Comparison of ENCODE assay signal across 9 cellular contexts in the genomic region with DNA sequence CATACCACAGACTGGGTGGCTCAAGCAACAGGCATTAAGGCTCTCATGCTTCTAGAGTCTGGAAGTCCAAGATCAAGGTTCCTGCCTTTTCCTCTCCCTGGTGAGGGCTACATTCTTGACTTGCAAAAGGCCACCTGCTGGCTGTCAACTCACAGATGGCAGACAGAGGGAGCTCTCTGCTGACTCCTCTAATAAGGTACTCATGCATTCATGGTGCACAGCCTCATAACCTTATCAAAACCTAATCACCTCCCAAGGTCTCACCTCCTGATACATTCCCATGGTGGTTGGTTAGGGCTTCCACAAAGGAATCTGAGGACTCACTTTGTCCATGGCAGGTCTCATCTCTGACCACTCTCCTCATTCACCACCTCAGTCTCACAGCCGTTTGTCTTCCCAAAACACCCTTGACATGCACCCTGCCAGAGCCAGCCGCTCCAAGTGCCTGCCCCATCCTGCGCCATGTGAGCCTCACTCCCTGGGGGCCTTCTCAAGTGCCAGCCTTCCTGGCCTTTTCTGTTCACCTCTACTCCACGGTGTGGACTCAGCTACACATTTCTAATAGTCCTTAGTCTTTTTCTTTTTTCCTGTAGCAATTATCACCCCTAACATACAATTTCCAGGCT.
DNase-seq lines count a peak whose midpoint lies in the region; ATAC-seq, FAIRE-seq and TF ChIP-seq lines count a peak whose summit lies in the region.
"Had no signal": no experiment of that assay in that cellular context is flagged by ENCODE, and none has a peak within 500 bp of the region (broad histone marks: within the 10 kb centered on the region; RNA-seq: fewer than 3 reads in every experiment).

No MANE protein-coding gene starts in this region.

- H2AFZ ChIP-seq in K562 (ENCODE audit: low read depth, low read length): no peak overlapping the region

- H3K9me3 ChIP-seq in K562 (replicated peaks; ENCODE audit: control insufficient read depth, insufficient read depth, low read depth, low read length) (no peaks in the 10 kb centered on the region), testis (no peaks in the 10 kb centered on the region)

- 6% methylated on average over 4 of the region's 4 CpGs for WGBS in K562 (ENCODE audit: insufficient coverage, low coverage, missing lambda C conversion rate)
- 91 to 92% methylated on average over 4 of the region's 4 CpGs for whole genome bisulfite sequencing in testis, 2 donors

- no peak overlapping the region for H3K27ac ChIP-seq in K562 (ENCODE audit: extremely low read depth, low read depth, low read length)
- no peak overlapping the region for H3K27ac ChIP-seq in testis

- no peak for FAIRE-seq in K562 (lab: Jason Lieb, UNC)

- no peak overlapping the region for H3K4me3 ChIP-seq in K562
- H3K4me3 ChIP-seq in testis: no peak overlapping the region

- CTCF ChIA-PET in activated CD8-positive, alpha-beta T cell treated with anti-CD3 and anti-CD28 coated beads for 36 hours (lab: Charles Lee): no interaction called here
- CTCF ChIA-PET in activated CD8-positive, alpha-beta T cell treated with anti-CD3 and anti-CD28 coated beads, Interleukin-2, amount 10 ng/mL, durations not matched to agents 7 days and 5 days (lab: Charles Lee): no interaction called here
- CTCF ChIA-PET in K562 (lab: Yijun Ruan, JAX; ENCODE audit: low intra/inter-chr PET ratio): no interaction called here

- H3K9me1 ChIP-seq in K562 (ENCODE audit: control insufficient read depth, insufficient read depth, low read length): no peaks in the 10 kb centered on the region

- no TSS peak for BruUV-seq in K562 (replicated peaks; lab: Mats Ljungman, UMichigan)

- H3K4me1 ChIP-seq in K562 (replicated peaks in 1 of 2; ENCODE audit: control insufficient read depth in 2 of 2, insufficient read depth in 2 of 2, low read length in 2 of 2) (no peaks in the 10 kb centered on the region), testis (no peaks in the 10 kb centered on the region)

- H3K4me3 Mint-ChIP-seq in activated CD8-positive, alpha-beta T cell treated with anti-CD3 and anti-CD28 coated beads for 36 hours: no peak overlapping the region
- no peak overlapping the region for H3K4me3 Mint-ChIP-seq in activated CD8-positive, alpha-beta T cell treated with anti-CD3 and anti-CD28 coated beads, Interleukin-2, amount 10 ng/mL, durations not matched to agents 7 days and 5 days
- H3K4me3 Mint-ChIP-seq: dendritic cell treated with granulocyte-macrophage colony-stimulating factor and Interleukin-4, amounts not matched to agents 40 ng/mL and 50 ng/mL, for 4 days had no signal

- H3K27me3 Mint-ChIP-seq in activated CD8-positive, alpha-beta T cell treated with anti-CD3 and anti-CD28 coated beads for 36 hours: peaks cover 2% of the 10 kb centered on the region
- no peaks in the 10 kb centered on the region for H3K27me3 Mint-ChIP-seq in activated CD8-positive, alpha-beta T cell treated with anti-CD3 and anti-CD28 coated beads, Interleukin-2, amount 10 ng/mL, durations not matched to agents 7 days and 5 days (ENCODE audit: low read depth)
- H3K27me3 Mint-ChIP-seq: dendritic cell treated with granulocyte-macrophage colony-stimulating factor and Interleukin-4, amounts not matched to agents 40 ng/mL and 50 ng/mL, for 4 days had no signal

- H3K36me3 ChIP-seq in K562 (ENCODE audit: control insufficient read depth, insufficient read depth, low read length) (no peaks in the 10 kb centered on the region), testis (ENCODE audit: low read depth, missing control alignments) (no peaks in the 10 kb centered on the region)

- in situ Hi-C loops in K562 (cut with MboI): no loop called here

- H3K27me3 ChIP-seq in K562 (ENCODE audit: control insufficient read depth in 2 of 2, insufficient read depth in 2 of 2, low read length in 2 of 2) (no peaks in the 10 kb centered on the region), testis (no peaks in the 10 kb centered on the region)

- POLR2A ChIA-PET in activated CD8-positive, alpha-beta T cell treated with anti-CD3 and anti-CD28 coated beads for 36 hours (lab: Charles Lee): no interaction called here
- POLR2A ChIA-PET in activated CD8-positive, alpha-beta T cell treated with anti-CD3 and anti-CD28 coated beads, Interleukin-2, amount 10 ng/mL, durations not matched to agents 7 days and 5 days (lab: Charles Lee): no interaction called here
- POLR2A ChIA-PET in K562 (lab: Yijun Ruan, JAX): no interaction called here

- H3K9me3 Mint-ChIP-seq in activated CD8-positive, alpha-beta T cell treated with anti-CD3 and anti-CD28 coated beads for 36 hours: no peaks in the 10 kb centered on the region
- no peaks in the 10 kb centered on the region for H3K9me3 Mint-ChIP-seq in activated CD8-positive, alpha-beta T cell treated with anti-CD3 and anti-CD28 coated beads, Interleukin-2, amount 10 ng/mL, durations not matched to agents 7 days and 5 days (ENCODE audit: insufficient read depth)
- H3K9me3 Mint-ChIP-seq: dendritic cell treated with granulocyte-macrophage colony-stimulating factor and Interleukin-4, amounts not matched to agents 40 ng/mL and 50 ng/mL, for 4 days had no signal

- H3K79me2 ChIP-seq in K562 (ENCODE audit: control insufficient read depth, insufficient read depth, low read length): no peaks in the 10 kb centered on the region

- H3K27ac Mint-ChIP-seq in activated CD8-positive, alpha-beta T cell treated with anti-CD3 and anti-CD28 coated beads for 36 hours: no peak overlapping the region
- no peak overlapping the region for H3K27ac Mint-ChIP-seq in activated CD8-positive, alpha-beta T cell treated with anti-CD3 and anti-CD28 coated beads, Interleukin-2, amount 10 ng/mL, durations not matched to agents 7 days and 5 days
- H3K27ac Mint-ChIP-seq: dendritic cell treated with granulocyte-macrophage colony-stimulating factor and Interleukin-4, amounts not matched to agents 40 ng/mL and 50 ng/mL, for 4 days had no signal

- no peaks in the 10 kb centered on the region for H4K20me1 ChIP-seq in K562 (replicated peaks; ENCODE audit: control insufficient read depth, insufficient read depth, low read length)

- no peak overlapping the region for H3K9ac ChIP-seq in K562 (ENCODE audit: insufficient read depth in 1 of 2, low read depth in 2 of 2, low read length in 2 of 2)

- TF ChIP-seq RAD21 in K562 (CRISPR knock-in tag; conservative IDR thresholded peaks at IDR 0.05 in 1 of 2, IDR thresholded peaks at IDR 0.05 in 1 of 2): peak in 1 of 2 experiments; percentile 19; a peak in 1 of 4 replicates

- TF ChIP-seq CTCF in activated CD8-positive, alpha-beta T cell treated with anti-CD3 and anti-CD28 coated beads for 36 hours (IDR thresholded peaks at IDR 0.05): peak; percentile 22
- TF ChIP-seq CTCF in K562 (IDR thresholded peaks at IDR 0.05 in 2 of 3, conservative IDR thresholded peaks at IDR 0.05 in 1 of 3; ENCODE audit: insufficient read depth in 2 of 3, low read depth in 1 of 3, low read length in 3 of 3): peak; percentile 37 to 54 (median 41)
- peak in 1 of 3 experiments; percentile 26 for TF ChIP-seq CTCF in testis (IDR thresholded peaks at IDR 0.05)

- no peak for ATAC-seq in activated CD8-positive, alpha-beta T cell treated with anti-CD3 and anti-CD28 coated beads for 36 hours
- no peak for ATAC-seq in activated CD8-positive, alpha-beta T cell treated with anti-CD3 and anti-CD28 coated beads, Interleukin-2, amount 10 ng/mL, durations not matched to agents 7 days and 5 days
- ATAC-seq in K562 (peak; percentile 59; the same call in 2 of the 3 replicates), left ventricle myocardium superior (no peak)

- intact Hi-C loops in activated CD8-positive, alpha-beta T cell treated with anti-CD3 and anti-CD28 coated beads for 36 hours (cut with micrococcal nuclease): no loop called here
- intact Hi-C loops in K562 (cut with micrococcal nuclease): no loop called here
- intact Hi-C loops in testis (cut with DNase I; ENCODE audit: low total_unique reads): no loop called here
- intact Hi-C loops in left ventricle myocardium superior (cut with micrococcal nuclease): no loop called here

- no peaks in the 10 kb centered on the region for H3K4me1 Mint-ChIP-seq in activated CD8-positive, alpha-beta T cell treated with anti-CD3 and anti-CD28 coated beads for 36 hours (ENCODE audit: low read depth)
- no peaks in the 10 kb centered on the region for H3K4me1 Mint-ChIP-seq in activated CD8-positive, alpha-beta T cell treated with anti-CD3 and anti-CD28 coated beads, Interleukin-2, amount 10 ng/mL, durations not matched to agents 7 days and 5 days (ENCODE audit: low read depth)

- no peak overlapping the region for H3K4me2 ChIP-seq in K562 (ENCODE audit: insufficient read depth, low read length)

- DNase-seq in activated CD8-positive, alpha-beta T cell treated with anti-CD3 and anti-CD28 coated beads for 36 hours: peak; percentile 17
- DNase-seq in activated CD8-positive, alpha-beta T cell treated with anti-CD3 and anti-CD28 coated beads, Interleukin-2, amount 10 ng/mL, durations not matched to agents 7 days and 5 days: no peak
- DNase-seq in KG1 (lab: John Stamatoyannopoulos, UW) (peak; percentile 2), K562 (ENCODE audit: extremely low read depth in 1 of 4, low spot score in 3 of 4) (peak in 2 of 4 experiments; percentile 11 to 14), testis (peak; percentile 30), left ventricle myocardium superior (no peak), SKM-1 treated with dmso at 0.1 percent for 144 hours (lab: John Stamatoyannopoulos, UW; ENCODE audit: unreplicated experiment) (no peak)
- DNase-seq in stimulated activated CD4-positive, alpha-beta T cell treated with anti-CD3 and anti-CD28 coated beads, Interleukin-1b, Interleukin-23, amount 100 ng/mL, for 48 hours: no peak

- no peaks in the 10 kb centered on the region for H3K36me3 Mint-ChIP-seq in activated CD8-positive, alpha-beta T cell treated with anti-CD3 and anti-CD28 coated beads for 36 hours (ENCODE audit: low read depth)
- no peaks in the 10 kb centered on the region for H3K36me3 Mint-ChIP-seq in activated CD8-positive, alpha-beta T cell treated with anti-CD3 and anti-CD28 coated beads, Interleukin-2, amount 10 ng/mL, durations not matched to agents 7 days and 5 days (ENCODE audit: low read depth)

- TF ChIP-seq EP300 in K562 (IDR thresholded peaks at IDR 0.05; ENCODE audit: low read length): no peak

- TF ChIP-seq POLR2A in K562 (conservative IDR thresholded peaks at IDR 0.05) (no peak), testis (IDR thresholded peaks at IDR 0.05) (no peak)

TF ChIP-seq in K562, 482 proteins besides CTCF, POLR2A, EP300 and RAD21 (continues in another document):
- TF ChIP-seq KAT2B (IDR thresholded peaks at IDR 0.05; ENCODE audit: low read depth, low read length) (no peak), ZNF12 (CRISPR knock-in tag; IDR thresholded peaks at IDR 0.05) (no peak), TCFL5 (CRISPR knock-in tag; conservative IDR thresholded peaks at IDR 0.05) (no peak), KLF13 (tag; IDR thresholded peaks at IDR 0.05; ENCODE audit: borderline replicate concordance, low read depth) (no peak), SIRT6 (IDR thresholded peaks at IDR 0.05; ENCODE audit: low read depth, low read length) (no peak), FOS (IDR thresholded peaks at IDR 0.05; ENCODE audit: extremely low read depth, insufficient read length) (no peak), MTA2 (IDR thresholded peaks at IDR 0.05; ENCODE audit: low read depth) (no peak)

Comparison
In these comparisons a context has a peak if more than half of its experiments do, and no peak if none do; other contexts are left out.
1. DNase-seq: peak in activated CD8-positive, alpha-beta T cell treated with anti-CD3 and anti-CD28 coated beads for 36 hours (single experiment), KG1 (single experiment) and testis (single experiment); none in activated CD8-positive, alpha-beta T cell treated with anti-CD3 and anti-CD28 coated beads, Interleukin-2, amount 10 ng/mL, durations not matched to agents 7 days and 5 days (single experiment), left ventricle myocardium superior (single experiment), stimulated activated CD4-positive, alpha-beta T cell treated with anti-CD3 and anti-CD28 coated beads, Interleukin-1b, Interleukin-23, amount 100 ng/mL, for 48 hours (single experiment) and SKM-1 treated with dmso at 0.1 percent for 144 hours (single experiment).